In the genomic region with DNA sequence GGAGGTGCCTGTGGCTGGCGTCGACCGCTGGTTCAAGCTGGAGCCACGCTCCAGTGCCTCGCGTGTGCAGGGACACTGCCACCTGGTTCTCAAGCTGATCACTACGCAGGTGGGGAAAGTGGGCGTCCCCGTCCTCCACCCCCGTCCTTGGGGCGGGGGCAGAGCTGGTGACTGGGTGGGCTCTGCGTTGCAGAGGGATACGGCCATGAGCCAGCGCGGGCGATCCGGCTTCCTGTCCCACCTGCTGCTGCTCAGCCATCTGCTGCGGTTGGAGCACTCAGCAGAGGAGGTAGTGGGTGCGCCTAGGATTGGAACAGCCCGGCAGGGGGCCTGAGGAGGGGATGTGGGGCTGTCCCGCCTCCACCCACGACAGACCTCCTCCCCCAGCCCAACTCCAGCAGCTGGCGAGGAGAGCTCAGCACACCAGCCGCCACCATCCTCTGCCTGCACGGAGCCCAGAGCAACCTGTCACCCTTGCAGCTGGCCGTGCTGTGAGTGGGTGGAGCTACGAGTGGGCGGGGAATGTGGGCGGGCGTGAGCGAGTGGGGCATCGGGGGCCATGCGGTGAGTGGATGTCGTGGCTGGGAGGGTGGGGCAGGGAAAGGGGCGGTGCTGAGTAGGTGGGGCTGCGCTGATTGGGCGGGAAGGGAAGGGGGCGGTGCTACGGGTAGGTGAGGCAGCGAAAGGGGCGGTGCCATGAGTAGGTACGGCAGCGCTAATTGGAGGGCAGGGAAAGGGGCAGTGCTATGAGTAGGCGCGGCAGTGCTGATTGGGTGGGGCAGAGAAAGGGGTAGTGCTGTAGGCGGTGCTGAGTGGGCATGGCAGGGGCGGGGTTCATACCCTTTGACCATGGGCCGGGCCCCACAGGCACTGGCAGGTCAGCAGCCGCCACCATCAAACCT, we compare ENCODE assay signal across 7 cellular contexts. TPM values are rescaled to one million over a fixed set of nuclear protein-coding genes. Genes with fewer than 3 reads are reported as not detected.
DNase-seq lines count a peak whose midpoint lies in the region; ATAC-seq and TF ChIP-seq lines count a peak whose summit lies in the region.

No MANE protein-coding gene starts in this region.

- H3K4me1 Mint-ChIP-seq in T-helper 1 cell treated with Interleukin-12 subunit alpha and Interleukin-12 subunit beta and Interleukin-4 antibody, amounts not matched to agents 30 μg/mL and 1 μg/mL, for 36 hours (ENCODE audit: low read depth), result peaks cover 10% of the 10 kb centered on the region

- H3K9me3 Mint-ChIP-seq in T-helper 1 cell treated with Interleukin-12 subunit alpha and Interleukin-12 subunit beta and Interleukin-4 antibody, amounts not matched to agents 30 μg/mL and 1 μg/mL, for 36 hours, result no peaks in the 10 kb centered on the region

- peak; percentile 99 for DNase-seq in NCI-H187 (lab: John Stamatoyannopoulos, UW)
- DNase-seq in amygdala (lab: John Stamatoyannopoulos, UW), result peak in 55 of 56 donors; percentile 16 to 94 (median 74)
- peak; percentile 97 for DNase-seq in hepatocyte (ENCODE audit: low spot score)
- peak; percentile 92 for DNase-seq in sciatic nerve (ENCODE audit: low spot score)

- peak overlapping the region; percentile 74 for H3K4me2 ChIP-seq in hepatocyte

- no peaks in the 10 kb centered on the region for H3K27me3 ChIP-seq in hepatocyte

- H3K27me3 Mint-ChIP-seq in T-helper 1 cell treated with Interleukin-12 subunit alpha and Interleukin-12 subunit beta and Interleukin-4 antibody, amounts not matched to agents 30 μg/mL and 1 μg/mL, for 36 hours (ENCODE audit: low read depth), result no peaks in the 10 kb centered on the region

- H3K4me3 ChIP-seq in hepatocyte, result no peak overlapping the region

- no peak overlapping the region for H3K27ac ChIP-seq in hepatocyte

- H3K79me2 ChIP-seq in hepatocyte, result no peaks in the 10 kb centered on the region

- ATAC-seq in GM18511 (IDR thresholded peaks at IDR 0.05; ENCODE audit: unreplicated experiment) (peak; percentile 86), HG02981 (IDR thresholded peaks at IDR 0.05; ENCODE audit: unreplicated experiment) (peak; percentile 86), sciatic nerve (peak; percentile 89)

- H3K4me1 ChIP-seq in hepatocyte (ENCODE audit: insufficient read depth), result no peaks in the 10 kb centered on the region

- H4K20me1 ChIP-seq in hepatocyte (ENCODE audit: insufficient read depth, poor library complexity, severe bottlenecking), result no peaks in the 10 kb centered on the region

- no peaks in the 10 kb centered on the region for H3K9me3 ChIP-seq in hepatocyte (ENCODE audit: low read depth)

- 15% methylated on average over 40 of the region's 49 CpGs for WGBS in hepatocyte (ENCODE audit: low lambda C conversion rate, missing lambda C conversion rate)

- intact Hi-C loops in sciatic nerve (cut with DNase I), result no loop called here

- H3K36me3 Mint-ChIP-seq in T-helper 1 cell treated with Interleukin-12 subunit alpha and Interleukin-12 subunit beta and Interleukin-4 antibody, amounts not matched to agents 30 μg/mL and 1 μg/mL, for 36 hours (ENCODE audit: low read depth), result no peaks in the 10 kb centered on the region

- no peak overlapping the region for H2AFZ ChIP-seq in hepatocyte

- H3K4me3 Mint-ChIP-seq in T-helper 1 cell treated with Interleukin-12 subunit alpha and Interleukin-12 subunit beta and Interleukin-4 antibody, amounts not matched to agents 30 μg/mL and 1 μg/mL, for 36 hours, result peak overlapping the region; percentile 48

- no peaks in the 10 kb centered on the region for H3K36me3 ChIP-seq in hepatocyte (replicated peaks; ENCODE audit: insufficient read depth, low read depth)

- peak overlapping the region; percentile 53 for H3K27ac Mint-ChIP-seq in T-helper 1 cell treated with Interleukin-12 subunit alpha and Interleukin-12 subunit beta and Interleukin-4 antibody, amounts not matched to agents 30 μg/mL and 1 μg/mL, for 36 hours

- TF ChIP-seq CTCF in hepatocyte (IDR thresholded peaks at IDR 0.05; ENCODE audit: poor library complexity), result no peak

- H3K9me2 ChIP-seq in hepatocyte (replicated peaks; ENCODE audit: insufficient read depth), result no peaks in the 10 kb centered on the region

RNA-seq across cellular contexts. Expression of gene TSR3, which starts 8.9 kb away (rescaled TPM):
- 65.5 and 73.0 TPM in 2 replicates for total RNA-seq in hepatocyte
- polyA plus RNA-seq in hepatocyte, result 137 and 138 TPM in 2 replicates
- 35.8 TPM for total RNA-seq in sciatic nerve

RNA-seq across cellular contexts. Expression of gene GNPTG, which starts 9.0 kb away (rescaled TPM):
- total RNA-seq in hepatocyte (70.1 and 76.6 TPM in 2 replicates), sciatic nerve (82.2 TPM)
- 133 and 161 TPM in 2 replicates for polyA plus RNA-seq in hepatocyte

RNA-seq across cellular contexts. Expression of gene BAIAP3, which starts 9.3 kb away (rescaled TPM):
- 1.8 and 3.0 TPM in 2 replicates for total RNA-seq in hepatocyte
- polyA plus RNA-seq in hepatocyte, result 2.4 and 5.5 TPM in 2 replicates
- total RNA-seq in sciatic nerve, result 3.9 TPM

RNA-seq across cellular contexts. Expression of gene UBE2I, which starts 33.3 kb away (rescaled TPM):
- total RNA-seq in hepatocyte, result 76.0 and 78.8 TPM in 2 replicates
- 150 and 183 TPM in 2 replicates for polyA plus RNA-seq in hepatocyte
- 95.7 TPM for total RNA-seq in sciatic nerve
